Comparison of ENCODE assay signal across 8 cellular contexts in genomic region chr13:48580185-48580803, GRCh38. TPM values are rescaled to one million over a fixed set of nuclear protein-coding genes. Genes with fewer than 3 reads are reported as not detected.
DNase-seq lines count a peak whose midpoint lies in the region; ATAC-seq and TF ChIP-seq lines count a peak whose summit lies in the region.

No MANE protein-coding gene starts in this region.

- TF ChIP-seq POLR2A in NB4 (IDR thresholded peaks at IDR 0.05; ENCODE audit: extremely low read depth, insufficient read length), result no peak

- no peak for ATAC-seq in GM21423 (IDR thresholded peaks at IDR 0.05; ENCODE audit: unreplicated experiment)
- ATAC-seq in stimulated activated memory B cell treated with anti-CD40 and anti-IgM and Interleukin-4, amounts not matched to agents 10 μg/mL and 1 μg/mL and 100 μg/mL, for 72 hours, result no peak

- in situ Hi-C loops in astrocyte of the spinal cord (cut with HindIII; ENCODE audit: low sequenced_read_pairs), result no loop called here

- TF ChIP-seq CTCF in NB4 (IDR thresholded peaks at IDR 0.05; ENCODE audit: low read depth, low read length), result peak; percentile 67
- TF ChIP-seq CTCF in astrocyte of the spinal cord (IDR thresholded peaks at IDR 0.05; ENCODE audit: low read depth, low read length), result peak; percentile 70

- H3K36me3 Mint-ChIP-seq in immature natural killer cell, result peaks cover 0 to 5% (median 0%) of the 10 kb centered on the region in 3 donors
- H3K36me3 Mint-ChIP-seq in stimulated activated memory B cell treated with anti-CD40 and anti-IgM and Interleukin-4, amounts not matched to agents 10 μg/mL and 1 μg/mL and 100 μg/mL, for 72 hours, result no peaks in the 10 kb centered on the region

- peaks cover 14 to 21% of the 10 kb centered on the region in 2 donors for H3K4me1 Mint-ChIP-seq in immature natural killer cell
- peaks cover 17% of the 10 kb centered on the region for H3K4me1 Mint-ChIP-seq in stimulated activated memory B cell treated with anti-CD40 and anti-IgM and Interleukin-4, amounts not matched to agents 10 μg/mL and 1 μg/mL and 100 μg/mL, for 72 hours

- DNase-seq in ELF-1 (ENCODE audit: low read depth, low spot score), result peak; percentile 46
- DNase-seq in NB4 (ENCODE audit: low read depth), result peak; percentile 74
- peak; percentile 33 for DNase-seq in T-helper 22 cell (ENCODE audit: low read depth)
- DNase-seq in astrocyte of the spinal cord (ENCODE audit: low read depth, low spot score), result peak; percentile 76
- peak; percentile 62 to 69 (median 65) for DNase-seq in immature natural killer cell
- DNase-seq in stimulated activated CD4-positive, alpha-beta T cell treated with anti-CD3 and anti-CD28 coated beads, Interleukin-1b, Interleukin-23, amount 100 ng/mL, for 4 hours (ENCODE audit: low read depth in 2 of 2), result peak; percentile 54 to 76

- no peak overlapping the region for H3K4me3 Mint-ChIP-seq in immature natural killer cell
- H3K4me3 Mint-ChIP-seq in stimulated activated memory B cell treated with anti-CD40 and anti-IgM and Interleukin-4, amounts not matched to agents 10 μg/mL and 1 μg/mL and 100 μg/mL, for 72 hours, result no peak overlapping the region

- H3K4me3 ChIP-seq in NB4 (ENCODE audit: low read depth, low read length), result no peak overlapping the region
- H3K4me3 ChIP-seq in astrocyte of the spinal cord (ENCODE audit: low read depth, low read length), result no peak overlapping the region

- no peaks in the 10 kb centered on the region for H3K9me3 Mint-ChIP-seq in immature natural killer cell
- H3K9me3 Mint-ChIP-seq in stimulated activated memory B cell treated with anti-CD40 and anti-IgM and Interleukin-4, amounts not matched to agents 10 μg/mL and 1 μg/mL and 100 μg/mL, for 72 hours, result peaks cover 2% of the 10 kb centered on the region

- no peak overlapping the region for H3K27ac Mint-ChIP-seq in immature natural killer cell
- H3K27ac Mint-ChIP-seq in stimulated activated memory B cell treated with anti-CD40 and anti-IgM and Interleukin-4, amounts not matched to agents 10 μg/mL and 1 μg/mL and 100 μg/mL, for 72 hours, result no peak overlapping the region

- peaks cover 3 to 6% (median 5%) of the 10 kb centered on the region in 3 donors for H3K27me3 Mint-ChIP-seq in immature natural killer cell (ENCODE audit: low read depth in 3 of 3)
- peaks cover 80% of the 10 kb centered on the region for H3K27me3 Mint-ChIP-seq in stimulated activated memory B cell treated with anti-CD40 and anti-IgM and Interleukin-4, amounts not matched to agents 10 μg/mL and 1 μg/mL and 100 μg/mL, for 72 hours

RNA-seq across cellular contexts. Expression of gene RCBTB2, which starts 47.4 kb away (rescaled TPM):
- polyA plus RNA-seq in immature natural killer cell, result 10 to 100 TPM; 36.1 to 49.1 (median 45.8) TPM
